ENCODE assay signal across 22 cellular contexts in the genomic region with DNA sequence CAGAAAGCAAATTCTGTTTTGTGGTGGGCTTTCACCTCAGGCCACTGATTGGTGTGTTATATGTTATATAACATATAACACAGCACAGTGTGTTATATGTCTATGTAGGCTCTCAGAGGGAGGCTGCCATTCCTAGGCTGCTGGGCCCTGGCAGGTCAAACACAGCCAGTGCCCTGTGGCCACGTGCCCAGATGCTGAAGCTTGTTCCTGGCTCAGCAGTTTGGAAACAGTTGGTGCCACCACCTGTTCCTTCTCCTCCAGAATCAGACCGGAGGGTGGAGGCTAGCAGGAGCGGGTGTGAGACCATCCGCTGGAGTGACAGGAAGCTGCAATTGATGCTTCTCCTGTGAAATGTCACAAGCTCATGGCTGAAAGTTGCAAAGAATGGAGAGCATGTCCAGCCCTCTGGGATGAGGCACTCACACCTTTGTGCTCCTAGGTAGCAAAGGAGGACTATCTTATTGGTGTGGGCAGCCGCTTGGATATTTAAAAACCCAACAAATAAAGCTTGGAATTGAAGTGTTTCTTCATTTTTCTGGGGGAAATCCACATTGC. TPM values are rescaled to one million over a fixed set of nuclear protein-coding genes. Genes with fewer than 3 reads are reported as not detected.
DNase-seq lines count a peak whose midpoint lies in the region; ATAC-seq and TF ChIP-seq lines count a peak whose summit lies in the region.
"Had no signal": no experiment of that assay in that cellular context is flagged by ENCODE, and none has a peak within 500 bp of the region (broad histone marks: within the 10 kb centered on the region; RNA-seq: fewer than 3 reads in every experiment).

No MANE protein-coding gene starts in this region.

- TF ChIP-seq EP300 in Ishikawa (IDR thresholded peaks at IDR 0.05; ENCODE audit: borderline replicate concordance) = no peak

- TF ChIP-seq RAD21 in Ishikawa (IDR thresholded peaks at IDR 0.05; ENCODE audit: low read depth) = no peak

- DNase-seq in DMS 273 (lab: John Stamatoyannopoulos, UW; ENCODE audit: unreplicated experiment) (peak; percentile 94), NCI-H524 treated with DMSO at 0.1 percent for 48 hours (lab: John Stamatoyannopoulos, UW) (peak; percentile 74), myocyte (ENCODE audit: low read depth) (peak; percentile 91), GM03348 (ENCODE audit: low spot score) (no peak)
- DNase-seq in activated effector memory CD4-positive, alpha-beta T cell treated with Interleukin-2 at 50 U/mL for 16 hours = no peak
- DNase-seq: activated CD4-positive, alpha-beta T cell treated with anti-CD3 and anti-CD28 coated beads, Interleukin-2, amount 50 U/mL, for 48 hours; activated CD4-positive, CD25-positive, alpha-beta regulatory T cell treated with anti-CD3 and anti-CD28 coated beads, Interleukin-2, amount 50 U/mL, for 72 hours; activated naive CD4-positive, alpha-beta T cell treated with anti-CD3 and anti-CD28 coated beads for 36 hours; Calu3; esophagus squamous epithelium; foreskin keratinocyte; heart right ventricle; natural killer cell; NCI-H1105 treated with DMSO at 0.1 percent for 48 hours; NCI-H2029; NCI-H345; NK-92 treated with Interleukin-12 subunit alpha and Interleukin-12 subunit beta, amount 100 ng/mL, for 24 hours; stimulated activated CD4-positive, alpha-beta T cell treated with anti-CD3 and anti-CD28 coated beads, Interleukin-15, amount 100 ng/mL, for 24 hours; stimulated activated CD4-positive, alpha-beta T cell treated with anti-CD3 and anti-CD28 coated beads, Interleukin-4, amount 100 ng/mL, for 4 hours had no signal

- ATAC-seq in GM21367 (IDR thresholded peaks at IDR 0.05; ENCODE audit: unreplicated experiment) = no peak
- ATAC-seq: foreskin keratinocyte, natural killer cell had no signal

TF ChIP-seq in Ishikawa, 13 proteins besides CTCF, POLR2A, EP300 and RAD21:
- TF ChIP-seq, protein P1, sequence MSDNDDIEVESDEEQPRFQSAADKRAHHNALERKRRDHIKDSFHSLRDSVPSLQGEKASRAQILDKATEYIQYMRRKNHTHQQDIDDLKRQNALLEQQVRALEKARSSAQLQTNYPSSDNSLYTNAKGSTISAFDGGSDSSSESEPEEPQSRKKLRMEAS (IDR thresholded peaks at IDR 0.05) = 0 out of 2 replicates have a peak, but pooled peaks have one; percentile 14
- no peak for TF ChIP-seq TCF12 (IDR thresholded peaks at IDR 0.05; ENCODE audit: low read depth)
- TF ChIP-seq NFIC (IDR thresholded peaks at IDR 0.05) = no peak
- TF ChIP-seq YY1 (IDR thresholded peaks at IDR 0.05; ENCODE audit: low read depth) = no peak
- TF ChIP-seq EGR1 (IDR thresholded peaks at IDR 0.05) = no peak
- no peak for TF ChIP-seq TEAD4 (IDR thresholded peaks at IDR 0.05)
- TF ChIP-seq, protein P2, sequence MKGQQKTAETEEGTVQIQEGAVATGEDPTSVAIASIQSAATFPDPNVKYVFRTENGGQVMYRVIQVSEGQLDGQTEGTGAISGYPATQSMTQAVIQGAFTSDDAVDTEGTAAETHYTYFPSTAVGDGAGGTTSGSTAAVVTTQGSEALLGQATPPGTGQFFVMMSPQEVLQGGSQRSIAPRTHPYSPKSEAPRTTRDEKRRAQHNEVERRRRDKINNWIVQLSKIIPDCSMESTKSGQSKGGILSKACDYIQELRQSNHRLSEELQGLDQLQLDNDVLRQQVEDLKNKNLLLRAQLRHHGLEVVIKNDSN (IDR thresholded peaks at IDR 0.05) = 0 out of 2 replicates have a peak, but pooled peaks have one; percentile 22

RNA-seq across cellular contexts. Expression of a gene that starts 4.2 kb away (rescaled TPM):
- 0.86 and 0.88 TPM in 2 replicates for total RNA-seq in myocyte
- 0.13 TPM for polyA plus RNA-seq in myocyte (2012)
- total RNA-seq: pulmonary artery endothelial cell had no signal

Comparison
In these comparisons a context has a peak if more than half of its experiments do, and no peak if none do; other contexts are left out.
1. DNase-seq: peak in DMS 273 (single experiment), NCI-H524 treated with DMSO at 0.1 percent for 48 hours (single experiment) and myocyte (single experiment); none in activated effector memory CD4-positive, alpha-beta T cell treated with Interleukin-2 at 50 U/mL for 16 hours (single experiment) and GM03348 (single experiment).